25 cellular contexts compared by ENCODE assay signal in genomic region chr10:91357497-91357896, GRCh38.
"Had no signal": no experiment of that assay in that cellular context is flagged by ENCODE, and none has a peak within 500 bp of the region (broad histone marks: within the 10 kb centered on the region; RNA-seq: fewer than 3 reads in every experiment).

No MANE protein-coding gene starts in this region.

- H3K4me1 ChIP-seq: colonic mucosa, heart right ventricle, left lung, lower lobe of right lung had no signal

- H3K4me1 Mint-ChIP-seq: mesothelial cell of epicardium had no signal

- H3K4me3 ChIP-seq: colonic mucosa, esophagus squamous epithelium, gastrocnemius medialis, heart right ventricle, left lung, lower lobe of right lung, mucosa of descending colon had no signal

- DNase-seq: colonic mucosa; cortex of kidney; effector CD8-positive, alpha-beta T cell; effector memory CD8-positive, alpha-beta T cell; endodermal cell; erythroblast; esophagus squamous epithelium; foreskin fibroblast; foreskin melanocyte; gastrocnemius medialis; glutamatergic neuron; head of caudate nucleus; heart right ventricle; hippocampal formation; left cardiac atrium; left lung; left ventricle myocardium superior; lower lobe of right lung; mesenchymal stem cell; mucosa of descending colon; naive B cell had no signal

- ATAC-seq: effector memory CD8-positive, alpha-beta T cell; esophagus mucosa; heart right ventricle; left cardiac atrium; left lung; left ventricle myocardium superior; lower lobe of right lung; mucosa of descending colon had no signal

- H3K4me3 Mint-ChIP-seq: dendritic cell treated with granulocyte-macrophage colony-stimulating factor and Interleukin-4, amounts not matched to agents 40 ng/mL and 50 ng/mL, for 4 days; effector memory CD8-positive, alpha-beta T cell; endodermal cell; mesothelial cell of epicardium; naive B cell had no signal

- H3K27me3 ChIP-seq: colonic mucosa, gastrocnemius medialis, left lung had no signal

- H3K9me3 Mint-ChIP-seq: dendritic cell treated with granulocyte-macrophage colony-stimulating factor and Interleukin-4, amounts not matched to agents 40 ng/mL and 50 ng/mL, for 4 days; endodermal cell had no signal

- H3K27ac ChIP-seq: colonic mucosa, epithelial cell of prostate, esophagus squamous epithelium, gastrocnemius medialis, heart right ventricle, left lung, lower lobe of right lung had no signal

- H3K36me3 Mint-ChIP-seq: mesothelial cell of epicardium, naive B cell had no signal

- H3K9me3 ChIP-seq: colonic mucosa, esophagus squamous epithelium, gastrocnemius medialis, left lung, lower lobe of right lung, mucosa of descending colon had no signal

- H3K27ac Mint-ChIP-seq: dendritic cell treated with granulocyte-macrophage colony-stimulating factor and Interleukin-4, amounts not matched to agents 40 ng/mL and 50 ng/mL, for 4 days; effector memory CD8-positive, alpha-beta T cell; endodermal cell; mesothelial cell of epicardium; naive B cell had no signal

- H3K36me3 ChIP-seq: colonic mucosa, esophagus squamous epithelium, gastrocnemius medialis, heart right ventricle, left lung, lower lobe of right lung had no signal
